Comparison of ENCODE assay signal across 8 cellular contexts in genomic region chr15:73927476-73928240, GRCh38. TPM values are rescaled to one million over a fixed set of nuclear protein-coding genes. Genes with fewer than 3 reads are reported as not detected.
A peak's percentile ranks its signal among the peaks of the same experiment; 100 is the strongest.
DNase-seq lines count a peak whose midpoint lies in the region; ATAC-seq and TF ChIP-seq lines count a peak whose summit lies in the region.

No MANE protein-coding gene starts in this region.

- H3K27me3 Mint-ChIP-seq in nephron (ENCODE audit: low read depth), result peaks cover 7% of the 10 kb centered on the region

- ATAC-seq in esophagus mucosa (peak; percentile 70), GM18519 (IDR thresholded peaks at IDR 0.05; ENCODE audit: low FRiP score, unreplicated experiment) (no peak)
- ATAC-seq in stimulated activated naive CD8-positive, alpha-beta T cell treated with anti-CD3 and anti-CD28 coated beads, Interleukin-15, Interleukin-2, amounts not matched to agents 100 U/mL and 50 U/mL, for 24 hours, result peak; percentile 81

- peaks cover 69% of the 10 kb centered on the region for H3K4me1 Mint-ChIP-seq in nephron

- peak overlapping the region; percentile 9 to 58 (median 33) for H3K27ac Mint-ChIP-seq in nephron

- H3K9me3 Mint-ChIP-seq in nephron, result no peaks in the 10 kb centered on the region

- DNase-seq in NCI-H1436 (lab: John Stamatoyannopoulos, UW), result peak; percentile 50
- no peak for DNase-seq in NCI-H1436 treated with DMSO at 0.1 percent for 48 hours (lab: John Stamatoyannopoulos, UW)
- peak; percentile 43 for DNase-seq in NCI-H510A treated with DMSO at 0.1 percent for 48 hours (lab: John Stamatoyannopoulos, UW)
- DNase-seq in activated T-cell treated with anti-CD3 and anti-CD28 coated beads for 24 hours (ENCODE audit: low read depth), result peak; percentile 64
- peak; percentile 81 for DNase-seq in stimulated activated naive CD8-positive, alpha-beta T cell treated with anti-CD3 and anti-CD28 coated beads, Interleukin-15, Interleukin-2, amounts not matched to agents 100 U/mL and 50 U/mL, for 24 hours

- H3K4me3 Mint-ChIP-seq in nephron, result peak overlapping the region; percentile 80 to 91 (median 86)

- no peaks in the 10 kb centered on the region for H3K36me3 Mint-ChIP-seq in nephron (ENCODE audit: low read depth)

- TF ChIP-seq CTCF in nephron (IDR thresholded peaks at IDR 0.05; ENCODE audit: unreplicated experiment in 3 of 3), result peak; percentile 42 to 64 (median 45)

RNA-seq across cellular contexts. Expression of gene LOXL1, which starts 1.4 kb away (rescaled TPM):
- 5.8 TPM for total RNA-seq in esophagus mucosa

RNA-seq across cellular contexts. Expression of gene TBC1D21, which starts 54.3 kb away (rescaled TPM):
- total RNA-seq in esophagus mucosa, result not detected
